In the genomic region with DNA sequence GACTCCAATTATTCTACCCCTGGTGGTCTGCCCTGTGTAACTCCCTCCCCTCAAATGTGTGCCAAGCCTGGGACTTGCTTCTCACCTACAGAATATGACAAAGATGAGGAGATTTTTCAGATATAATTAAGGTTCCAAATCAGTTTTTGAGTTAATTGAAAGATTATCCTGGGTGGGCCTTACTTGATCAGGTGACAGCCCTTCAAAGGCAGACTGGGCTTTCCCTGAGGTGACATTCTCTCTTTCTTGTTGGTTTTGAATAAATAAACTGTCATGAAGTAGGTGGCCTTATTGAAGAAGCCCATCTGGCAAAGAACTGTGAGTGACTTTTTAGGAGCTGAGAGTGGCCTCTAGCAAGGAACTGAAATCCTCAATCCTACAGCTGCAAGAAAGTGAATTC, we compare ENCODE assay signal across 13 cellular contexts.
DNase-seq lines count a peak whose midpoint lies in the region; ATAC-seq and TF ChIP-seq lines count a peak whose summit lies in the region.
"Had no signal": no experiment of that assay in that cellular context is flagged by ENCODE, and none has a peak within 500 bp of the region (broad histone marks: within the 10 kb centered on the region; RNA-seq: fewer than 3 reads in every experiment).

No MANE protein-coding gene starts in this region.

- peak overlapping the region; percentile 85 for H3K27ac Mint-ChIP-seq in activated CD4-positive, alpha-beta T cell treated with anti-CD3 and anti-CD28 coated beads, Interleukin-2, amount 10 ng/mL, durations not matched to agents 7 days and 5 days
- H3K27ac Mint-ChIP-seq in type B pancreatic cell = no peak overlapping the region

- no peaks in the 10 kb centered on the region for H3K27me3 ChIP-seq in effector memory CD4-positive, alpha-beta T cell (replicated peaks; ENCODE audit: control insufficient read depth, insufficient read depth, low read length, poor library complexity, severe bottlenecking)
- peaks cover 3% of the 10 kb centered on the region for H3K27me3 ChIP-seq in suprapubic skin
- H3K27me3 ChIP-seq: breast epithelium, vagina had no signal

- H3K27me3 Mint-ChIP-seq in activated CD4-positive, alpha-beta T cell treated with anti-CD3 and anti-CD28 coated beads, Interleukin-2, amount 10 ng/mL, durations not matched to agents 7 days and 5 days = peaks cover 6% of the 10 kb centered on the region
- no peaks in the 10 kb centered on the region for H3K27me3 Mint-ChIP-seq in type B pancreatic cell

- DNase-seq in activated CD4-positive, alpha-beta T cell treated with anti-CD3 and anti-CD28 coated beads, Interleukin-2, amount 10 ng/mL, durations not matched to agents 7 days and 5 days = no peak
- DNase-seq in activated CD4-positive, alpha-beta T cell treated with anti-CD3 and anti-CD28 coated beads, Interleukin-2, amount 50 U/mL, for 4 hours = no peak
- DNase-seq in effector memory CD4-positive, alpha-beta T cell = no peak
- no peak for DNase-seq in type B pancreatic cell (ENCODE audit: extremely low spot score, unreplicated experiment)
- DNase-seq in suprapubic skin (ENCODE audit: low spot score in 2 of 2) = no peak
- DNase-seq: NCI-H526, WERI-Rb-1 had no signal

- no peaks in the 10 kb centered on the region for H3K36me3 ChIP-seq in effector memory CD4-positive, alpha-beta T cell (ENCODE audit: control insufficient read depth, insufficient read depth, low read length)
- H3K36me3 ChIP-seq in suprapubic skin = no peaks in the 10 kb centered on the region
- H3K36me3 ChIP-seq: breast epithelium, vagina, WERI-Rb-1 had no signal

- H3K4me1 ChIP-seq in effector memory CD4-positive, alpha-beta T cell (ENCODE audit: control insufficient read depth, insufficient read depth, low read length, poor library complexity, severe bottlenecking) = peaks cover 10% of the 10 kb centered on the region
- H3K4me1 ChIP-seq in suprapubic skin = no peaks in the 10 kb centered on the region
- H3K4me1 ChIP-seq: A549, breast epithelium, vagina had no signal

- H3K4me1 Mint-ChIP-seq in activated CD4-positive, alpha-beta T cell treated with anti-CD3 and anti-CD28 coated beads, Interleukin-2, amount 10 ng/mL, durations not matched to agents 7 days and 5 days = peaks cover 47% of the 10 kb centered on the region
- no peaks in the 10 kb centered on the region for H3K4me1 Mint-ChIP-seq in type B pancreatic cell (ENCODE audit: unreplicated experiment)

- POLR2A ChIA-PET in activated CD4-positive, alpha-beta T cell treated with anti-CD3 and anti-CD28 coated beads, Interleukin-2, amount 10 ng/mL, durations not matched to agents 7 days and 5 days (lab: Charles Lee) = no interaction called here

- no peak for TF ChIP-seq CTCF in type B pancreatic cell (conservative IDR thresholded peaks at IDR 0.05)
- no peak for TF ChIP-seq CTCF in suprapubic skin (IDR thresholded peaks at IDR 0.05)

- H3K36me3 Mint-ChIP-seq in activated CD4-positive, alpha-beta T cell treated with anti-CD3 and anti-CD28 coated beads, Interleukin-2, amount 10 ng/mL, durations not matched to agents 7 days and 5 days (ENCODE audit: low read depth) = peaks cover 8% of the 10 kb centered on the region
- no peaks in the 10 kb centered on the region for H3K36me3 Mint-ChIP-seq in type B pancreatic cell

- peaks cover 2% of the 10 kb centered on the region for H3K9me3 Mint-ChIP-seq in activated CD4-positive, alpha-beta T cell treated with anti-CD3 and anti-CD28 coated beads, Interleukin-2, amount 10 ng/mL, durations not matched to agents 7 days and 5 days
- H3K9me3 Mint-ChIP-seq in type B pancreatic cell = no peaks in the 10 kb centered on the region

- peak overlapping the region; percentile 54 for H3K4me3 Mint-ChIP-seq in activated CD4-positive, alpha-beta T cell treated with anti-CD3 and anti-CD28 coated beads, Interleukin-2, amount 10 ng/mL, durations not matched to agents 7 days and 5 days
- H3K4me3 Mint-ChIP-seq in type B pancreatic cell = no peak overlapping the region

- no peak for TF ChIP-seq EP300 in suprapubic skin (IDR thresholded peaks at IDR 0.05)

- H3K4me3 ChIP-seq in effector memory CD4-positive, alpha-beta T cell (ENCODE audit: insufficient read depth, low read depth, low read length, poor library complexity, severe bottlenecking) = peak overlapping the region; percentile 59
- H3K4me3 ChIP-seq in suprapubic skin = no peak overlapping the region
- H3K4me3 ChIP-seq: A549, breast epithelium, vagina had no signal

- peak; percentile 31 for ATAC-seq in GM21515 (IDR thresholded peaks at IDR 0.05; ENCODE audit: unreplicated experiment)
- peak; percentile 1 for ATAC-seq in HG03520 (IDR thresholded peaks at IDR 0.05; ENCODE audit: unreplicated experiment)
- ATAC-seq in HG02610 (IDR thresholded peaks at IDR 0.05; ENCODE audit: unreplicated experiment) = no peak
- ATAC-seq: A549 had no signal

- TF ChIP-seq POLR2A in suprapubic skin (IDR thresholded peaks at IDR 0.05) = no peak

- no peak overlapping the region for H3K27ac ChIP-seq in effector memory CD4-positive, alpha-beta T cell (ENCODE audit: insufficient read depth, low read length, poor library complexity, severe bottlenecking)
- H3K27ac ChIP-seq in suprapubic skin = no peak overlapping the region
- H3K27ac ChIP-seq: A549, breast epithelium, vagina, WERI-Rb-1 had no signal

- CTCF ChIA-PET in activated CD4-positive, alpha-beta T cell treated with anti-CD3 and anti-CD28 coated beads, Interleukin-2, amount 10 ng/mL, durations not matched to agents 7 days and 5 days (lab: Charles Lee) = interaction anchor here (0.7 kb wide), 1 partner anchor 90 kb away, joined by 3 read pairs; no protein-coding TSS in a partner anchor

- H3K9me3 ChIP-seq in effector memory CD4-positive, alpha-beta T cell (ENCODE audit: control insufficient read depth, low read length) = no peaks in the 10 kb centered on the region
- no peaks in the 10 kb centered on the region for H3K9me3 ChIP-seq in suprapubic skin
- H3K9me3 ChIP-seq: A549, breast epithelium, vagina had no signal
